8 cellular contexts compared by ENCODE assay signal in the genomic region with DNA sequence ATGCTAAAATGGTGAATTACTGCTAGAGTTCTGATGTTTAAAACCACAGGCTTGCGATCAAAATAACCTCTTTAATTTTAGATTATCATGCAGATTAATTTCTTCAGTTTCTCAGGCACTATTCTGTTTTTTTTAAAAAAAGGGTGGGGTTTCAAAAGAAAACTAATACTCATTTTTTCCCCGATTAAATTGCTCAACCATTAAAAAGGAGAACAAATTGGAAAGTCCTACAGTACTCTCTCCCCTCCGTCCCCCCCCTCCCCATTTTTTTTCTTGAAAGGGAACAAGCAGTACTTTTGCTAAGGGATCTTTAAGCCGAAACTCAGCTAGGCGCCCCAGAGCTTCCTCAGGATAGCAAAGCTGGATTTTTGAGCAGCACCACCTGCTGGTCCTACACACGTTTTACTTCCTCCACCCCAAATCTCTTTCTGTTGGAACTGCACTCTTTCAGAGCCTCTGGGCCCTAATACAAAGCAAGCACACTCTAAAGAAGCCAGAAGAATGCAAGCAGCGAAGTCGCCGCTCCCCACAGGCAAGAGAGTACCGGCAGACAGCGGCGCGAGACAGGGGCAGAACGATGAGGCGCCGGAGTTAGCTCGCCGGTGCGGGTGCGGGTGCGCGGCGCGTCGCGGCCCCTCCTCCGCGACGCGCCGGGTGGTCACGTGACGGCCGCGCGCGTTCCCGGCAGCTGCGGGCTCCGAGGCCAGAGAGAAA. TPM values are rescaled to one million over a fixed set of nuclear protein-coding genes. Genes with fewer than 3 reads are reported as not detected.
DNase-seq lines count a peak whose midpoint lies in the region; ATAC-seq and TF ChIP-seq lines count a peak whose summit lies in the region.

A gene with protein sequence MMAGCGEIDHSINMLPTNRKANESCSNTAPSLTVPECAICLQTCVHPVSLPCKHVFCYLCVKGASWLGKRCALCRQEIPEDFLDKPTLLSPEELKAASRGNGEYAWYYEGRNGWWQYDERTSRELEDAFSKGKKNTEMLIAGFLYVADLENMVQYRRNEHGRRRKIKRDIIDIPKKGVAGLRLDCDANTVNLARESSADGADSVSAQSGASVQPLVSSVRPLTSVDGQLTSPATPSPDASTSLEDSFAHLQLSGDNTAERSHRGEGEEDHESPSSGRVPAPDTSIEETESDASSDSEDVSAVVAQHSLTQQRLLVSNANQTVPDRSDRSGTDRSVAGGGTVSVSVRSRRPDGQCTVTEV (plus strand): TSS at position 687 of the 714 bp plus-strand sequence. CDS start 13,475 bp downstream, outside the sequence.

- peak; percentile 63 for DNase-seq in AG09319 (ENCODE audit: extremely low read depth, low read depth)
- DNase-seq in NCI-H2227 treated with DMSO at 0.1 percent for 48 hours (lab: John Stamatoyannopoulos, UW) = peak; percentile 80
- peak; percentile 92 for DNase-seq in cerebellum (ENCODE audit: low spot score)
- peak; percentile 61 for DNase-seq in kidney epithelial cell (ENCODE audit: low read depth)
- peak; percentile 78 for DNase-seq in stimulated activated CD4-positive, alpha-beta T cell treated with anti-CD3 and anti-CD28 coated beads, Interleukin-15, amount 100 ng/mL, for 24 hours

- H3K27me3 ChIP-seq in kidney epithelial cell (ENCODE audit: control insufficient read depth, insufficient read depth, low read length) = no peaks in the 10 kb centered on the region

- ATAC-seq in GM18907 (IDR thresholded peaks at IDR 0.05; ENCODE audit: unreplicated experiment) = peak; percentile 87
- ATAC-seq in HG03196 (IDR thresholded peaks at IDR 0.05; ENCODE audit: unreplicated experiment) = peak; percentile 83
- peak; percentile 78 to 85 for ATAC-seq in activated CD4-positive, CD25-positive, alpha-beta regulatory T cell treated with anti-CD3 and anti-CD28 coated beads, Interleukin-2, amount 50 U/mL, for 24 hours

- TF ChIP-seq CTCF in AG09319 (IDR thresholded peaks at IDR 0.05; ENCODE audit: low read depth, low read length) (peak; percentile 76), kidney epithelial cell (IDR thresholded peaks at IDR 0.05; ENCODE audit: insufficient read depth, low read length, poor library complexity, severe bottlenecking) (peak; percentile 75)

- H3K36me3 ChIP-seq in kidney epithelial cell (ENCODE audit: control insufficient read depth, insufficient read depth, low read length) = no peaks in the 10 kb centered on the region

- H3K4me3 ChIP-seq in kidney epithelial cell (ENCODE audit: low read depth, low read length) = peak within 1 kb of the TSS; percentile 100

RNA-seq across cellular contexts. Expression of the gene that starts here (rescaled TPM):
- total RNA-seq in cerebellum (85.9 TPM), kidney epithelial cell (33.1 and 36.2 TPM in 2 replicates)

Comparison
In these comparisons a context has a peak if more than half of its experiments do, and no peak if none do; other contexts are left out.
1. Peak in every context shown above with its lines: DNase-seq, ATAC-seq and H3K4me3 ChIP-seq.